13 cellular contexts compared by ENCODE assay signal in the genomic region with DNA sequence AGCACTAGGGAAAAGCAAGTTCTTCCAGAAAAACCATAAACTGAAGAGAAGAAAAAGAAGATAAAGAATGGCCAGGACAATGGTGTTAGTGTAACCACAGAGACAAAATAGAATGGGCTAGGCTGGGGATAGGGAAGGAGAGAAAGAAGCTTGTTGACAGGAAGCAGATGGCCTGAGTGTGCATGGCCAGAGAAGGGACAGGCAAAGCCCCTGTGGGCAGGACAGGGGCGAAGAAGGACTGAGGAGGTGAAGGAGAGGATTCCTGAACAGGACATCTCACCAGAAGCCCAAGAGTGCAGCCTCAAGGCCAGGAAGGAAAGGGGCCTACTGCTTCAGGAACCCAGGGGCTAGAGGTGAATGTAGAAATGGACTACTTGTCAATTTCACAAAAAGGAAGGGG. TPM values are rescaled to one million over a fixed set of nuclear protein-coding genes. Genes with fewer than 3 reads are reported as not detected.
DNase-seq lines count a peak whose midpoint lies in the region; TF ChIP-seq lines count a peak whose summit lies in the region.
"Had no signal": no experiment of that assay in that cellular context is flagged by ENCODE, and none has a peak within 500 bp of the region (broad histone marks: within the 10 kb centered on the region; RNA-seq: fewer than 3 reads in every experiment).

No MANE protein-coding gene starts in this region.

- H3K9me3 Mint-ChIP-seq in Calu3 (ENCODE audit: low read depth, unreplicated experiment) (no peaks in the 10 kb centered on the region), type B pancreatic cell (no peaks in the 10 kb centered on the region)
- no peaks in the 10 kb centered on the region for H3K9me3 Mint-ChIP-seq in activated CD4-positive, alpha-beta memory T cell treated with anti-CD3 and anti-CD28 coated beads, Interleukin-2, amount 10 ng/mL, durations not matched to agents 7 days and 5 days

- TF ChIP-seq CTCF in Calu3 (IDR thresholded peaks at IDR 0.05; ENCODE audit: unreplicated experiment) (no peak), type B pancreatic cell (conservative IDR thresholded peaks at IDR 0.05) (no peak)

- H3K36me3 Mint-ChIP-seq in Calu3 (ENCODE audit: insufficient read depth, unreplicated experiment), result peaks cover 39% of the 10 kb centered on the region
- peaks cover 4% of the 10 kb centered on the region for H3K36me3 Mint-ChIP-seq in type B pancreatic cell
- peaks cover 29% of the 10 kb centered on the region for H3K36me3 Mint-ChIP-seq in activated CD4-positive, alpha-beta memory T cell treated with anti-CD3 and anti-CD28 coated beads, Interleukin-2, amount 10 ng/mL, durations not matched to agents 7 days and 5 days (ENCODE audit: low read depth)

- CTCF ChIA-PET in Calu3 (lab: Charles Lee), result no interaction called here
- CTCF ChIA-PET in activated CD4-positive, alpha-beta memory T cell treated with anti-CD3 and anti-CD28 coated beads, Interleukin-2, amount 10 ng/mL, durations not matched to agents 7 days and 5 days (lab: Charles Lee), result interaction anchor here (0.6 to 0.8 kb wide), 2 partner anchors 16 to 18 kb away, joined by 3 read pairs; no protein-coding TSS in a partner anchor

- intact Hi-C loops in Calu3 (cut with micrococcal nuclease; ENCODE audit: unreplicated experiment), result no loop called here

- H3K4me1 Mint-ChIP-seq in Calu3 (ENCODE audit: low read depth, unreplicated experiment) (peaks cover 22% of the 10 kb centered on the region), type B pancreatic cell (ENCODE audit: unreplicated experiment) (peaks cover 13% of the 10 kb centered on the region)
- peaks cover 6% of the 10 kb centered on the region for H3K4me1 Mint-ChIP-seq in activated CD4-positive, alpha-beta memory T cell treated with anti-CD3 and anti-CD28 coated beads, Interleukin-2, amount 10 ng/mL, durations not matched to agents 7 days and 5 days

- DNase-seq in Calu3, result no peak
- DNase-seq in UCSD-AML1 (lab: John Stamatoyannopoulos, UW; ENCODE audit: unreplicated experiment), result peak; percentile 26
- peak; percentile 18 for DNase-seq in myocyte (ENCODE audit: low read depth)
- no peak for DNase-seq in type B pancreatic cell (ENCODE audit: extremely low spot score, unreplicated experiment)
- DNase-seq in activated CD4-positive, alpha-beta memory T cell treated with anti-CD3 and anti-CD28 coated beads, Interleukin-2, amount 10 ng/mL, durations not matched to agents 7 days and 5 days, result no peak
- DNase-seq in NCI-H2196 treated with DMSO at 0.1 percent for 48 hours (lab: John Stamatoyannopoulos, UW; ENCODE audit: unreplicated experiment), result no peak
- DNase-seq in NCI-H128 (lab: John Stamatoyannopoulos, UW; ENCODE audit: unreplicated experiment), result no peak
- DNase-seq: DMS153; NCI-H1417; NCI-H187 treated with DMSO at 0.1 percent for 48 hours; NCI-H446 treated with DMSO at 0.1 percent for 48 hours; NK-92 treated with Interleukin-12 subunit alpha and Interleukin-12 subunit beta, amount 100 ng/mL, for 24 hours had no signal

- H3K4me3 Mint-ChIP-seq in Calu3 (ENCODE audit: low read depth, unreplicated experiment), result no peak overlapping the region
- H3K4me3 Mint-ChIP-seq in type B pancreatic cell, result peak overlapping the region; percentile 55
- no peak overlapping the region for H3K4me3 Mint-ChIP-seq in activated CD4-positive, alpha-beta memory T cell treated with anti-CD3 and anti-CD28 coated beads, Interleukin-2, amount 10 ng/mL, durations not matched to agents 7 days and 5 days

- H3K27ac Mint-ChIP-seq in Calu3 (ENCODE audit: unreplicated experiment) (peak overlapping the region; percentile 26), type B pancreatic cell (peak overlapping the region; percentile 92)
- no peak overlapping the region for H3K27ac Mint-ChIP-seq in activated CD4-positive, alpha-beta memory T cell treated with anti-CD3 and anti-CD28 coated beads, Interleukin-2, amount 10 ng/mL, durations not matched to agents 7 days and 5 days

- H3K27me3 Mint-ChIP-seq in Calu3 (ENCODE audit: unreplicated experiment) (no peaks in the 10 kb centered on the region), type B pancreatic cell (no peaks in the 10 kb centered on the region)
- no peaks in the 10 kb centered on the region for H3K27me3 Mint-ChIP-seq in activated CD4-positive, alpha-beta memory T cell treated with anti-CD3 and anti-CD28 coated beads, Interleukin-2, amount 10 ng/mL, durations not matched to agents 7 days and 5 days

- POLR2A ChIA-PET in activated CD4-positive, alpha-beta memory T cell treated with anti-CD3 and anti-CD28 coated beads, Interleukin-2, amount 10 ng/mL, durations not matched to agents 7 days and 5 days (lab: Charles Lee), result interaction anchor here (0.6 kb wide), 1 partner anchor 54 kb away, joined by 4 read pairs; no protein-coding TSS in a partner anchor

- no TSS peak for BruUV-seq in Calu3 (replicated peaks; lab: Mats Ljungman, UMichigan)

RNA-seq across cellular contexts. Expression of a gene that starts 29.3 kb away (rescaled TPM):
- total RNA-seq in Calu3 (2022) (66.2 and 93.6 TPM in 2 replicates), myocyte (0.24 and 0.52 TPM in 2 replicates), type B pancreatic cell (ENCODE audit: low replicate concordance) (17.6 and 35.3 TPM in 2 replicates)
- polyA plus RNA-seq in myocyte (2012), result 0.23 TPM
- total RNA-seq in activated CD4-positive, alpha-beta memory T cell treated with anti-CD3 and anti-CD28 coated beads, Interleukin-2, amount 10 ng/mL, durations not matched to agents 7 days and 5 days, result 10 to 100 TPM; 18.4 to 19.7 TPM

RNA-seq across cellular contexts. Expression of a gene that starts 36.5 kb away (rescaled TPM):
- total RNA-seq in Calu3 (2022) (not detected in 2 replicates), myocyte (0.19 TPM in 1 of 2 replicates, not detected in the other), type B pancreatic cell (ENCODE audit: low replicate concordance) (not detected in 2 replicates)
- polyA plus RNA-seq in myocyte (2012), result 0.24 TPM
- total RNA-seq in activated CD4-positive, alpha-beta memory T cell treated with anti-CD3 and anti-CD28 coated beads, Interleukin-2, amount 10 ng/mL, durations not matched to agents 7 days and 5 days, result under 1 TPM in 1 of 2 experiments, not detected in 1; 0.38 TPM
- total RNA-seq: SJSA1 had no signal

RNA-seq across cellular contexts. Expression of a gene that starts 42.5 kb away (rescaled TPM):
- total RNA-seq in Calu3 (2022) (48.4 and 54.1 TPM in 2 replicates), myocyte (59.2 and 62.2 TPM in 2 replicates), type B pancreatic cell (ENCODE audit: low replicate concordance) (20.7 and 26.1 TPM in 2 replicates)
- 56.8 TPM for polyA plus RNA-seq in myocyte (2012)
- total RNA-seq in activated CD4-positive, alpha-beta memory T cell treated with anti-CD3 and anti-CD28 coated beads, Interleukin-2, amount 10 ng/mL, durations not matched to agents 7 days and 5 days, result 10 to 100 TPM; 49.5 to 52.1 TPM

RNA-seq across cellular contexts. Expression of a gene that starts 48.5 kb away (rescaled TPM):
- total RNA-seq in Calu3 (2022) (129 and 143 TPM in 2 replicates), myocyte (51.9 and 55.3 TPM in 2 replicates), type B pancreatic cell (ENCODE audit: low replicate concordance) (86.3 and 98.4 TPM in 2 replicates)
- 81.4 TPM for polyA plus RNA-seq in myocyte (2012)
- 10 to 100 TPM; 45.3 to 46.1 TPM for total RNA-seq in activated CD4-positive, alpha-beta memory T cell treated with anti-CD3 and anti-CD28 coated beads, Interleukin-2, amount 10 ng/mL, durations not matched to agents 7 days and 5 days

RNA-seq across cellular contexts. Expression of a gene that starts 58.2 kb away (rescaled TPM):
- 52.4 and 57.0 TPM in 2 replicates for total RNA-seq in Calu3 (2022)
- total RNA-seq in myocyte, result 23.4 and 29.6 TPM in 2 replicates
- 26.1 TPM for polyA plus RNA-seq in myocyte (2012)
- total RNA-seq in type B pancreatic cell (ENCODE audit: low replicate concordance), result 22.4 and 30.7 TPM in 2 replicates
- 10 to 100 TPM; 19.0 to 20.6 TPM for total RNA-seq in activated CD4-positive, alpha-beta memory T cell treated with anti-CD3 and anti-CD28 coated beads, Interleukin-2, amount 10 ng/mL, durations not matched to agents 7 days and 5 days

Comparison
In these comparisons a context has a peak if more than half of its experiments do, and no peak if none do; other contexts are left out.
1. DNase-seq: peak in UCSD-AML1 (single experiment) and myocyte (single experiment); none in Calu3 (single experiment), type B pancreatic cell (single experiment), activated CD4-positive, alpha-beta memory T cell treated with anti-CD3 and anti-CD28 coated beads, Interleukin-2, amount 10 ng/mL, durations not matched to agents 7 days and 5 days (single experiment), NCI-H2196 treated with DMSO at 0.1 percent for 48 hours (single experiment) and NCI-H128 (single experiment).
2. RNA of a gene that starts 29.3 kb away (total RNA-seq): 66.2 to 93.6 TPM in Calu3, 17.6 to 35.3 TPM in type B pancreatic cell and 18.4 to 19.7 TPM in activated CD4-positive, alpha-beta memory T cell treated with anti-CD3 and anti-CD28 coated beads, Interleukin-2, amount 10 ng/mL, durations not matched to agents 7 days and 5 days; 0.24 to 0.52 TPM in myocyte; every median in the first group is over 10 times any median in the second.